ENCODE assay signal across 25 cellular contexts in genomic region chr6:113847435-113847834, GRCh38. TPM values are rescaled to one million over a fixed set of nuclear protein-coding genes. Genes with fewer than 3 reads are reported as not detected.
DNase-seq lines count a peak whose midpoint lies in the region; ATAC-seq and TF ChIP-seq lines count a peak whose summit lies in the region.
"Had no signal": no experiment of that assay in that cellular context is flagged by ENCODE, and none has a peak within 500 bp of the region (broad histone marks: within the 10 kb centered on the region; RNA-seq: fewer than 3 reads in every experiment).

No MANE protein-coding gene starts in this region.

- 92 to 94% methylated on average over 3 to 5 of the region's 5 CpGs for WGBS in endodermal cell (ENCODE audit: insufficient coverage in 1 of 2, insufficient read length in 1 of 2), 2 experiments

- no peaks in the 10 kb centered on the region for H4K20me1 ChIP-seq in osteoblast (ENCODE audit: insufficient read depth, low read length)

- intact Hi-C loops in vagina (cut with DNase I), result no loop called here

- H3K9ac ChIP-seq in endodermal cell (ENCODE audit: extremely low read depth, low read length, poor library complexity, severe bottlenecking), result no peak overlapping the region

- H3K4me2 ChIP-seq in osteoblast (ENCODE audit: insufficient read depth, low read length), result no peak overlapping the region
- H3K4me2 ChIP-seq: GM23338 had no signal

- no peak for TF ChIP-seq POLR2A in vagina (IDR thresholded peaks at IDR 0.05)

- H3K4me3 ChIP-seq in endodermal cell (ENCODE audit: low read length) (no peak overlapping the region), osteoblast (ENCODE audit: insufficient read depth, low read length) (no peak overlapping the region), vagina (no peak overlapping the region)
- H3K4me3 ChIP-seq: GM23338, SK-N-MC, spleen, thoracic aorta had no signal

- no peaks in the 10 kb centered on the region for H3K79me2 ChIP-seq in osteoblast (ENCODE audit: insufficient read depth, low read length)

- no peak overlapping the region for H3K4me3 Mint-ChIP-seq in endodermal cell
- H3K4me3 Mint-ChIP-seq: activated CD4-positive, alpha-beta T cell treated with anti-CD3 and anti-CD28 coated beads, Interleukin-2, amount 10 ng/mL, durations not matched to agents 7 days and 5 days; activated CD8-positive, alpha-beta memory T cell treated with anti-CD3 and anti-CD28 coated beads, Interleukin-2, amount 10 ng/mL, durations not matched to agents 7 days and 5 days; activated naive CD4-positive, alpha-beta T cell treated with anti-CD3 and anti-CD28 coated beads, Interleukin-2, amount 10 ng/mL, durations not matched to agents 7 days and 5 days; CD4-positive, CD25-positive, alpha-beta regulatory T cell; GM23338 had no signal

- H3K9me3 ChIP-seq in endodermal cell (ENCODE audit: control insufficient read depth, low read length), result no peaks in the 10 kb centered on the region
- H3K9me3 ChIP-seq in osteoblast (ENCODE audit: low read depth, low read length), result no peaks in the 10 kb centered on the region
- H3K9me3 ChIP-seq in vagina, result no peaks in the 10 kb centered on the region
- H3K9me3 ChIP-seq: spleen, thoracic aorta had no signal

- H3K27me3 Mint-ChIP-seq in endodermal cell (ENCODE audit: insufficient read depth), result peaks cover 23% of the 10 kb centered on the region

- no peak for ATAC-seq in omental fat pad (ENCODE audit: low FRiP score)
- ATAC-seq: activated CD8-positive, alpha-beta memory T cell treated with anti-CD3 and anti-CD28 coated beads, Interleukin-2, amount 10 ng/mL, durations not matched to agents 7 days and 5 days; GM23338; left colon had no signal

- H3K4me1 Mint-ChIP-seq in endodermal cell, result peaks cover 7% of the 10 kb centered on the region
- H3K4me1 Mint-ChIP-seq: activated CD4-positive, alpha-beta T cell treated with anti-CD3 and anti-CD28 coated beads, Interleukin-2, amount 10 ng/mL, durations not matched to agents 7 days and 5 days; activated CD8-positive, alpha-beta memory T cell treated with anti-CD3 and anti-CD28 coated beads, Interleukin-2, amount 10 ng/mL, durations not matched to agents 7 days and 5 days; activated naive CD4-positive, alpha-beta T cell treated with anti-CD3 and anti-CD28 coated beads, Interleukin-2, amount 10 ng/mL, durations not matched to agents 7 days and 5 days; CD4-positive, CD25-positive, alpha-beta regulatory T cell had no signal

- H3K27me3 ChIP-seq in endodermal cell (ENCODE audit: control insufficient read depth, insufficient read depth, low read length, poor library complexity, severe bottlenecking), result peaks cover 13% of the 10 kb centered on the region
- no peaks in the 10 kb centered on the region for H3K27me3 ChIP-seq in osteoblast (ENCODE audit: insufficient read depth, low read length)
- no peaks in the 10 kb centered on the region for H3K27me3 ChIP-seq in vagina
- H3K27me3 ChIP-seq: spleen had no signal

- TF ChIP-seq CTCF in endodermal cell (conservative IDR thresholded peaks at IDR 0.05), result no peak
- no peak for TF ChIP-seq CTCF in osteoblast (IDR thresholded peaks at IDR 0.05; ENCODE audit: extremely low read depth, low read depth, low read length)
- no peak for TF ChIP-seq CTCF in vagina (IDR thresholded peaks at IDR 0.05)
- no peak for TF ChIP-seq CTCF in omental fat pad (IDR thresholded peaks at IDR 0.05)

- no peak overlapping the region for H3K27ac ChIP-seq in endodermal cell (ENCODE audit: low read depth, low read length)
- H3K27ac ChIP-seq in osteoblast (ENCODE audit: low read depth, low read length), result no peak overlapping the region
- H3K27ac ChIP-seq in vagina, result no peak overlapping the region
- H3K27ac ChIP-seq: SK-N-MC, spleen, thoracic aorta, WERI-Rb-1 had no signal

- H3K9me3 Mint-ChIP-seq in endodermal cell, result no peaks in the 10 kb centered on the region
- H3K9me3 Mint-ChIP-seq: activated CD4-positive, alpha-beta T cell treated with anti-CD3 and anti-CD28 coated beads, Interleukin-2, amount 10 ng/mL, durations not matched to agents 7 days and 5 days; activated naive CD4-positive, alpha-beta T cell treated with anti-CD3 and anti-CD28 coated beads, Interleukin-2, amount 10 ng/mL, durations not matched to agents 7 days and 5 days; GM23338 had no signal

- H2AFZ ChIP-seq in osteoblast (ENCODE audit: low read length), result peak overlapping the region; percentile 39
- H2AFZ ChIP-seq: GM23338 had no signal

- H3K36me3 Mint-ChIP-seq in endodermal cell (ENCODE audit: low read depth), result no peaks in the 10 kb centered on the region
- H3K36me3 Mint-ChIP-seq: activated CD8-positive, alpha-beta memory T cell treated with anti-CD3 and anti-CD28 coated beads, Interleukin-2, amount 10 ng/mL, durations not matched to agents 7 days and 5 days; activated naive CD4-positive, alpha-beta T cell treated with anti-CD3 and anti-CD28 coated beads, Interleukin-2, amount 10 ng/mL, durations not matched to agents 7 days and 5 days; CD4-positive, CD25-positive, alpha-beta regulatory T cell had no signal

- H3K36me3 ChIP-seq in endodermal cell (ENCODE audit: control insufficient read depth, insufficient read depth, low read length), result no peaks in the 10 kb centered on the region
- H3K36me3 ChIP-seq in osteoblast (ENCODE audit: insufficient read depth, low read length), result no peaks in the 10 kb centered on the region
- no peaks in the 10 kb centered on the region for H3K36me3 ChIP-seq in vagina
- H3K36me3 ChIP-seq: spleen, thoracic aorta, WERI-Rb-1 had no signal

- peak overlapping the region; percentile 11 for H3K27ac Mint-ChIP-seq in endodermal cell
- H3K27ac Mint-ChIP-seq: activated CD4-positive, alpha-beta T cell treated with anti-CD3 and anti-CD28 coated beads, Interleukin-2, amount 10 ng/mL, durations not matched to agents 7 days and 5 days; activated CD8-positive, alpha-beta memory T cell treated with anti-CD3 and anti-CD28 coated beads, Interleukin-2, amount 10 ng/mL, durations not matched to agents 7 days and 5 days; activated naive CD4-positive, alpha-beta T cell treated with anti-CD3 and anti-CD28 coated beads, Interleukin-2, amount 10 ng/mL, durations not matched to agents 7 days and 5 days; CD4-positive, CD25-positive, alpha-beta regulatory T cell; GM23338 had no signal

- peak; percentile 65 for DNase-seq in EL
- DNase-seq in NCI-H2227 treated with DMSO at 0.1 percent for 48 hours (lab: John Stamatoyannopoulos, UW), result peak; percentile 40
- no peak for DNase-seq in endodermal cell
- peak; percentile 45 for DNase-seq in osteoblast (ENCODE audit: insufficient read length, low spot score, missing footprints)
- DNase-seq in vagina (ENCODE audit: extremely low spot score in 2 of 2), result no peak
- DNase-seq in SKM-1 treated with dmso at 0.1 percent for 144 hours (lab: John Stamatoyannopoulos, UW; ENCODE audit: unreplicated experiment), result no peak
- no peak for DNase-seq in omental fat pad (ENCODE audit: low spot score)
- DNase-seq: activated CD4-positive, alpha-beta T cell treated with anti-CD3 and anti-CD28 coated beads, Interleukin-2, amount 10 ng/mL, durations not matched to agents 7 days and 5 days; activated CD8-positive, alpha-beta memory T cell treated with anti-CD3 and anti-CD28 coated beads, Interleukin-2, amount 10 ng/mL, durations not matched to agents 7 days and 5 days; activated naive CD4-positive, alpha-beta T cell treated with anti-CD3 and anti-CD28 coated beads, Interleukin-2, amount 10 ng/mL, durations not matched to agents 7 days and 5 days; caudate nucleus; CD4-positive, CD25-positive, alpha-beta regulatory T cell; DMS 273 treated with DMSO at 0.1 percent for 48 hours; head of caudate nucleus; Kasumi-1; left colon; NCI-H187; NCI-H748 treated with DMSO at 0.1 percent for 48 hours; spleen; stimulated activated CD4-positive, alpha-beta T cell treated with anti-CD3 and anti-CD28 coated beads, Interleukin-4, amount 100 ng/mL, for 1 hour; stimulated activated naive CD4-positive, alpha-beta T cell treated with Interleukin-2 at 50 U/mL for 16 hours; WERI-Rb-1 had no signal

- H3K4me1 ChIP-seq in endodermal cell (ENCODE audit: control insufficient read depth, insufficient read depth, low read length), result no peaks in the 10 kb centered on the region
- H3K4me1 ChIP-seq in osteoblast (ENCODE audit: insufficient read depth, low read length), result peaks cover 2% of the 10 kb centered on the region
- H3K4me1 ChIP-seq in vagina, result no peaks in the 10 kb centered on the region
- H3K4me1 ChIP-seq: spleen had no signal

RNA-seq across cellular contexts. Expression of gene MARCKS, which starts 9.7 kb away (rescaled TPM):
- total RNA-seq in endodermal cell (10 to 100 TPM; 77.2 to 83.8 TPM), osteoblast (535 and 570 TPM in 2 replicates), vagina (46.4 TPM), omental fat pad (10 to 100 TPM; 22.6 to 45.4 (median 24.0) TPM)
- 280 TPM for polyA plus RNA-seq in endodermal cell (2013, experiment 1 of 2)
- polyA plus RNA-seq in endodermal cell (2013, experiment 2 of 2), result 268 TPM
- total RNA-seq: CD4-positive, CD25-positive, alpha-beta regulatory T cell had no signal

Comparison
In these comparisons a context has a peak if more than half of its experiments do, and no peak if none do; other contexts are left out.
1. DNase-seq: peak in EL (single experiment), NCI-H2227 treated with DMSO at 0.1 percent for 48 hours (single experiment) and osteoblast (single experiment); none in endodermal cell (single experiment), vagina (0 of 2), SKM-1 treated with dmso at 0.1 percent for 144 hours (single experiment) and omental fat pad (single experiment).